In the genomic region with DNA sequence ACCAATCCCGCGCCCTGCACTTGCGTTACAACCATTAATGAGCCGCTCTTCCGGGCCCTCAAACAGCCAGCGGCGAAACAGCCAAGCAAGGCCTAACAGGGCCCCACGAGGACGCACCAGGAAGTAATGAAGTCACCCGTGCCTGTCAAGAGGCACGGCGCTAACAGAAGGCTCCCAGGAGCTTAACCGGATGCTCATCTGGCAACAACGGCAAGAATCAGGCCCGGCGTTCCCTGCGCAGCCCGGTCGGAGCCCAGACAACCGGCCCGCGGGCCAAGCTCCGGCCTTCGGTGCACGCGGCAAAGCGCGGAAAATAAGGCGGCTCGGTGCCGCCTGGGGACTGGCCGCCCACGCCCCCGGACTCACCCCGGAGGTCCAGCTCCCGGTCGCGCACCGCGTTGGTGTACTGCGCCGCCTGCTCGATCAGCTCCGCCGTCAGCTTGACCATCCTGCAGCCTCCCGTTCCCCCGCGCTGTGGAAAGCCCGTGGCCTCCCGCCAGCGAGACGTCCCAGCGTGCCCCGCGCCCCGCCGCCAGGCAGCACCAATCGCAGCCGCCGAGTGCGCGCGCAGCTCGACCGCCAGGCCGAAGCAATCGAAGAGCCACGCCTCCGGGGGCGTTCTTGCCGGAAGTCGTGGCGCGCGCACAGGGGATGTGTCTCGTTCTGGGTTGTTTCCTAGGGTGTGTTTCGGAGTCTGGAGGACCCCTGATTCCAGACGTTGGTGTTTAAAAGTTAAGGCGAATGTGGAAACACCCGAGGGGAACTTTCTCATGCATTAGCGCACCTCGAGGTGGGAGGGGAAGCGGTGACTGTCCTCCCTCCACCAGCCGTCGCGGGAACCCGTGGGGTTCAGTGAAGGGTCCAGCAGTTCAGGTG, we compare ENCODE assay signal across 1 cellular context.
TF ChIP-seq lines count a peak whose summit lies in the region.

Gene SNRPA1 (minus strand): TSS at position 518 of the 876 bp plus-strand sequence. CDS start 70 bp downstream, at position 448.

TF ChIP-seq in GM12878, 131 proteins besides CTCF, POLR2A, EP300 and RAD21 (continued from another document):
- TF ChIP-seq, protein P1, sequence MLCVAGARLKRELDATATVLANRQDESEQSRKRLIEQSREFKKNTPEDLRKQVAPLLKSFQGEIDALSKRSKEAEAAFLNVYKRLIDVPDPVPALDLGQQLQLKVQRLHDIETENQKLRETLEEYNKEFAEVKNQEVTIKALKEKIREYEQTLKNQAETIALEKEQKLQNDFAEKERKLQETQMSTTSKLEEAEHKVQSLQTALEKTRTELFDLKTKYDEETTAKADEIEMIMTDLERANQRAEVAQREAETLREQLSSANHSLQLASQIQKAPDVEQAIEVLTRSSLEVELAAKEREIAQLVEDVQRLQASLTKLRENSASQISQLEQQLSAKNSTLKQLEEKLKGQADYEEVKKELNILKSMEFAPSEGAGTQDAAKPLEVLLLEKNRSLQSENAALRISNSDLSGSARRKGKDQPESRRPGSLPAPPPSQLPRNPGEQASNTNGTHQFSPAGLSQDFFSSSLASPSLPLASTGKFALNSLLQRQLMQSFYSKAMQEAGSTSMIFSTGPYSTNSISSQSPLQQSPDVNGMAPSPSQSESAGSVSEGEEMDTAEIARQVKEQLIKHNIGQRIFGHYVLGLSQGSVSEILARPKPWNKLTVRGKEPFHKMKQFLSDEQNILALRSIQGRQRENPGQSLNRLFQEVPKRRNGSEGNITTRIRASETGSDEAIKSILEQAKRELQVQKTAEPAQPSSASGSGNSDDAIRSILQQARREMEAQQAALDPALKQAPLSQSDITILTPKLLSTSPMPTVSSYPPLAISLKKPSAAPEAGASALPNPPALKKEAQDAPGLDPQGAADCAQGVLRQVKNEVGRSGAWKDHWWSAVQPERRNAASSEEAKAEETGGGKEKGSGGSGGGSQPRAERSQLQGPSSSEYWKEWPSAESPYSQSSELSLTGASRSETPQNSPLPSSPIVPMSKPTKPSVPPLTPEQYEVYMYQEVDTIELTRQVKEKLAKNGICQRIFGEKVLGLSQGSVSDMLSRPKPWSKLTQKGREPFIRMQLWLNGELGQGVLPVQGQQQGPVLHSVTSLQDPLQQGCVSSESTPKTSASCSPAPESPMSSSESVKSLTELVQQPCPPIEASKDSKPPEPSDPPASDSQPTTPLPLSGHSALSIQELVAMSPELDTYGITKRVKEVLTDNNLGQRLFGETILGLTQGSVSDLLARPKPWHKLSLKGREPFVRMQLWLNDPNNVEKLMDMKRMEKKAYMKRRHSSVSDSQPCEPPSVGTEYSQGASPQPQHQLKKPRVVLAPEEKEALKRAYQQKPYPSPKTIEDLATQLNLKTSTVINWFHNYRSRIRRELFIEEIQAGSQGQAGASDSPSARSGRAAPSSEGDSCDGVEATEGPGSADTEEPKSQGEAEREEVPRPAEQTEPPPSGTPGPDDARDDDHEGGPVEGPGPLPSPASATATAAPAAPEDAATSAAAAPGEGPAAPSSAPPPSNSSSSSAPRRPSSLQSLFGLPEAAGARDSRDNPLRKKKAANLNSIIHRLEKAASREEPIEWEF (IDR thresholded peaks at IDR 0.05; ENCODE audit: insufficient replicate concordance, low read depth, low read length) = peak; percentile 94
- TF ChIP-seq SPI1 (IDR thresholded peaks at IDR 0.05; ENCODE audit: borderline replicate concordance, insufficient read depth, low read depth, low read length) (no peak), BCL3 (IDR thresholded peaks at IDR 0.05; ENCODE audit: borderline replicate concordance, insufficient read depth, low read depth, low read length, poor library complexity, severe bottlenecking) (no peak), TCF7 (IDR thresholded peaks at IDR 0.05; ENCODE audit: borderline replicate concordance) (no peak), LARP7 (IDR thresholded peaks at IDR 0.05) (peak; percentile 86), NBN (IDR thresholded peaks at IDR 0.05) (0 out of 2 replicates have a peak, but pooled peaks have one; percentile 67), CBX5 (IDR thresholded peaks at IDR 0.05; ENCODE audit: low read depth) (no peak), MAX (IDR thresholded peaks at IDR 0.05; ENCODE audit: low read depth, low read length) (peak; percentile 93), ZNF24 (IDR thresholded peaks at IDR 0.05) (peak; percentile 76), EED (IDR thresholded peaks at IDR 0.05; ENCODE audit: low read depth) (no peak; the same call in 1 of the 2 replicates), ATF7 (IDR thresholded peaks at IDR 0.05; ENCODE audit: low read depth) (0 out of 2 replicates have a peak, but pooled peaks have one; percentile 15), ZNF622 (IDR thresholded peaks at IDR 0.05) (no peak), ESRRA (IDR thresholded peaks at IDR 0.05; ENCODE audit: low read length) (no peak), RFX5 (IDR thresholded peaks at IDR 0.05; ENCODE audit: low read depth, low read length) (peak; percentile 4; the same call in 1 of the 2 replicates), CHD4 (IDR thresholded peaks at IDR 0.05) (no peak), ZBED1 (IDR thresholded peaks at IDR 0.05; ENCODE audit: borderline replicate concordance) (no peak), SIX5 (IDR thresholded peaks at IDR 0.05; ENCODE audit: low read depth, low read length, severe bottlenecking) (peak; percentile 59), MYB (IDR thresholded peaks at IDR 0.05; ENCODE audit: borderline replicate concordance, low read depth, low read length) (no peak), RBBP5 (conservative IDR thresholded peaks at IDR 0.05) (peak; percentile 76; the same call in 1 of the 2 replicates), GABPA (IDR thresholded peaks at IDR 0.05; ENCODE audit: low read depth) (peak; percentile 77), KLF5 (IDR thresholded peaks at IDR 0.05; ENCODE audit: partially characterized antibody) (peak; percentile 91), ZNF217 (IDR thresholded peaks at IDR 0.05) (no peak), MXI1 (IDR thresholded peaks at IDR 0.05; ENCODE audit: low read depth, low read length) (peak; percentile 90), RUNX3 (IDR thresholded peaks at IDR 0.05; ENCODE audit: low read length) (0 out of 2 replicates have a peak, but pooled peaks have one; percentile 38), KAT2A (conservative IDR thresholded peaks at IDR 0.05; ENCODE audit: control insufficient read depth, low read depth, low read length) (no peak), HDAC6 (IDR thresholded peaks at IDR 0.05; ENCODE audit: unreplicated experiment) (no peak), CHD1 (IDR thresholded peaks at IDR 0.05; ENCODE audit: low read depth, low read length) (no peak), SMAD5 (IDR thresholded peaks at IDR 0.05; ENCODE audit: low read depth) (peak; percentile 75; the same call in 1 of the 2 replicates), BACH1 (IDR thresholded peaks at IDR 0.05; ENCODE audit: borderline replicate concordance) (peak; percentile 71; the same call in 1 of the 2 replicates), RB1 (IDR thresholded peaks at IDR 0.05; ENCODE audit: borderline replicate concordance) (peak; percentile 93), JUND (IDR thresholded peaks at IDR 0.05; ENCODE audit: low read depth, low read length) (no peak), SIN3A (IDR thresholded peaks at IDR 0.05; ENCODE audit: low read depth, low read length) (peak; percentile 87), CREB1 (IDR thresholded peaks at IDR 0.05; ENCODE audit: low read depth) (peak; percentile 67; the same call in 1 of the 2 replicates), HDAC2 (IDR thresholded peaks at IDR 0.05) (no peak; the same call in none of the 2 replicates)
- TF ChIP-seq, protein P2, sequence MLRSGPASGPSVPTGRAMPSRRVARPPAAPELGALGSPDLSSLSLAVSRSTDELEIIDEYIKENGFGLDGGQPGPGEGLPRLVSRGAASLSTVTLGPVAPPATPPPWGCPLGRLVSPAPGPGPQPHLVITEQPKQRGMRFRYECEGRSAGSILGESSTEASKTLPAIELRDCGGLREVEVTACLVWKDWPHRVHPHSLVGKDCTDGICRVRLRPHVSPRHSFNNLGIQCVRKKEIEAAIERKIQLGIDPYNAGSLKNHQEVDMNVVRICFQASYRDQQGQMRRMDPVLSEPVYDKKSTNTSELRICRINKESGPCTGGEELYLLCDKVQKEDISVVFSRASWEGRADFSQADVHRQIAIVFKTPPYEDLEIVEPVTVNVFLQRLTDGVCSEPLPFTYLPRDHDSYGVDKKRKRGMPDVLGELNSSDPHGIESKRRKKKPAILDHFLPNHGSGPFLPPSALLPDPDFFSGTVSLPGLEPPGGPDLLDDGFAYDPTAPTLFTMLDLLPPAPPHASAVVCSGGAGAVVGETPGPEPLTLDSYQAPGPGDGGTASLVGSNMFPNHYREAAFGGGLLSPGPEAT (IDR thresholded peaks at IDR 0.05; ENCODE audit: low read depth) = peak; percentile 93
- TF ChIP-seq, protein P3, sequence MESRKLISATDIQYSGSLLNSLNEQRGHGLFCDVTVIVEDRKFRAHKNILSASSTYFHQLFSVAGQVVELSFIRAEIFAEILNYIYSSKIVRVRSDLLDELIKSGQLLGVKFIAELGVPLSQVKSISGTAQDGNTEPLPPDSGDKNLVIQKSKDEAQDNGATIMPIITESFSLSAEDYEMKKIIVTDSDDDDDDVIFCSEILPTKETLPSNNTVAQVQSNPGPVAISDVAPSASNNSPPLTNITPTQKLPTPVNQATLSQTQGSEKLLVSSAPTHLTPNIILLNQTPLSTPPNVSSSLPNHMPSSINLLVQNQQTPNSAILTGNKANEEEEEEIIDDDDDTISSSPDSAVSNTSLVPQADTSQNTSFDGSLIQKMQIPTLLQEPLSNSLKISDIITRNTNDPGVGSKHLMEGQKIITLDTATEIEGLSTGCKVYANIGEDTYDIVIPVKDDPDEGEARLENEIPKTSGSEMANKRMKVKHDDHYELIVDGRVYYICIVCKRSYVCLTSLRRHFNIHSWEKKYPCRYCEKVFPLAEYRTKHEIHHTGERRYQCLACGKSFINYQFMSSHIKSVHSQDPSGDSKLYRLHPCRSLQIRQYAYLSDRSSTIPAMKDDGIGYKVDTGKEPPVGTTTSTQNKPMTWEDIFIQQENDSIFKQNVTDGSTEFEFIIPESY (IDR thresholded peaks at IDR 0.05) = no peak
